Comparison of ENCODE assay signal across 10 cellular contexts in the genomic region with DNA sequence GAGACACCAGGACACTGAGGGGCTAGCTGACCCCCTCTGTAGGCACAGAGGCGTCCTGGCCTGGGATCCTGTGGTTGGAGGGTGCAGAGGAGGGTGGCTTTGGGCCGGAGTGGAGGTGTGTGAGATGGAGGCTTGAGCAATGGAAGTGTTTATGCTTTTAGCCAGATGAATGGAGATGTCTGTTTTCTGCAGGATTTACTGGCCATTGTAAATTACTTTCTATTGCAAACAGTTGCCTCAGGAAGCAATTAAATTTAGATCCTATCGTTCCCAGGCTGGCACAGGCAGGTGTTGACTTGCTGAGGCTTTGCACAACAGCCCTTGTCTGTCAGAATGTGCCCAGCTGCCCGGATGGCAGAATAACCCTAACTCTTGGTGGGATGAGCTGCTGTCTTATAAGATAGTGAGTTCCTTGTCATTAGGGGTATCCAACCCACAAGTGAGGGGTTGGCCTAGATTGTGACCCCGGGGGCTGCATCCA. TPM values are rescaled to one million over a fixed set of nuclear protein-coding genes. Genes with fewer than 3 reads are reported as not detected.
DNase-seq lines count a peak whose midpoint lies in the region; ATAC-seq and TF ChIP-seq lines count a peak whose summit lies in the region.
"Had no signal": no experiment of that assay in that cellular context is flagged by ENCODE, and none has a peak within 500 bp of the region (broad histone marks: within the 10 kb centered on the region; RNA-seq: fewer than 3 reads in every experiment).

No MANE protein-coding gene starts in this region.

- intact Hi-C loops in lower lobe of right lung (cut with DNase I) (no loop called here), OCI-LY7 (cut with micrococcal nuclease; ENCODE audit: unreplicated experiment) (no loop called here)

- no peaks in the 10 kb centered on the region for H3K79me2 ChIP-seq in OCI-LY7 (ENCODE audit: insufficient read depth, low read depth, low read length)

- CTCF ChIA-PET in HEK293T (lab: Yijun Ruan, JAX), result interaction anchor here (1.5 to 2.0 kb wide), 2 partner anchors 20 to 23 kb away, joined by 3 to 10 read pairs; no protein-coding TSS in a partner anchor
- CTCF ChIA-PET in OCI-LY7 (lab: Charles Lee; ENCODE audit: unreplicated experiment), result no interaction called here

- DNase-seq in HEK293T (ENCODE audit: extremely low spot score) (no peak), NCI-H526 treated with DMSO at 0.1 percent for 48 hours (lab: John Stamatoyannopoulos, UW) (peak; percentile 16), epithelial cell of esophagus (ENCODE audit: low read depth) (peak; percentile 86), lower lobe of right lung (no peak), OCI-LY7 (ENCODE audit: low spot score) (no peak)
- DNase-seq: activated CD4-positive, alpha-beta T cell treated with anti-CD3 and anti-CD28 coated beads, Interleukin-2, amount 50 U/mL, for 4 hours; stimulated activated naive CD4-positive, alpha-beta T cell had no signal

- H3K9me2 ChIP-seq in OCI-LY7 (ENCODE audit: insufficient read depth, low read length), result no peaks in the 10 kb centered on the region

- peaks cover 6% of the 10 kb centered on the region; the same call in 1 of the 2 replicates for H4K20me1 ChIP-seq in OCI-LY7 (ENCODE audit: insufficient read depth, low read length)

- H3K36me3 ChIP-seq in stomach smooth muscle (ENCODE audit: control insufficient read depth in 2 of 2, insufficient read depth in 2 of 2, low read length in 2 of 2) (no peaks in the 10 kb centered on the region), lower lobe of right lung (no peaks in the 10 kb centered on the region), OCI-LY7 (ENCODE audit: insufficient read depth, low read length) (no peaks in the 10 kb centered on the region)

- POLR2A ChIA-PET in HEK293T (lab: Yijun Ruan, JAX), result interaction anchor here (1.2 to 1.5 kb wide), 2 partner anchors 103 to 229 kb away, joined by 3 read pairs; a partner anchor contains a TSS
- POLR2A ChIA-PET in OCI-LY7 (lab: Charles Lee), result no interaction called here

- H3K27me3 ChIP-seq in stomach smooth muscle (ENCODE audit: control insufficient read depth in 1 of 2, insufficient read depth in 2 of 2, low read length in 2 of 2) (no peaks in the 10 kb centered on the region), lower lobe of right lung (ENCODE audit: low read depth) (no peaks in the 10 kb centered on the region)

- H3K9me3 ChIP-seq in stomach smooth muscle (ENCODE audit: control insufficient read depth in 2 of 2, low read length in 2 of 2) (no peaks in the 10 kb centered on the region), lower lobe of right lung (no peaks in the 10 kb centered on the region), OCI-LY7 (ENCODE audit: low read length) (no peaks in the 10 kb centered on the region)

- H3K27ac ChIP-seq in stomach smooth muscle (ENCODE audit: low read length) (peak overlapping the region; percentile 82), lower lobe of right lung (no peak overlapping the region), OCI-LY7 (ENCODE audit: low read depth, low read length, poor library complexity, severe bottlenecking) (no peak overlapping the region)

- no peak overlapping the region for H3K4me2 ChIP-seq in OCI-LY7 (ENCODE audit: low read length)

- no peak overlapping the region for H3K4me3 ChIP-seq in epithelial cell of esophagus (ENCODE audit: low read length)
- H3K4me3 ChIP-seq in stomach smooth muscle (ENCODE audit: low read length in 2 of 2), result peak overlapping the region; percentile 21 to 35
- no peak overlapping the region for H3K4me3 ChIP-seq in lower lobe of right lung
- H3K4me3 ChIP-seq in OCI-LY7 (ENCODE audit: low read depth, low read length, poor library complexity, severe bottlenecking), result no peak overlapping the region

- H3K4me1 ChIP-seq in stomach smooth muscle (ENCODE audit: control insufficient read depth, insufficient read depth, low read length) (peaks cover 82% of the 10 kb centered on the region), lower lobe of right lung (peaks cover 75% of the 10 kb centered on the region), OCI-LY7 (ENCODE audit: insufficient read depth, low read length, poor library complexity, severe bottlenecking) (peaks cover 13% of the 10 kb centered on the region)

- no TSS peak for BruUV-seq in OCI-LY7 (replicated peaks; lab: Mats Ljungman, UMichigan)

- no peak overlapping the region for H2AFZ ChIP-seq in OCI-LY7 (ENCODE audit: low read length)

- peak overlapping the region in 1 of 2 donors; percentile 4 for H3K9ac ChIP-seq in stomach smooth muscle (ENCODE audit: low read length in 2 of 2)

- ATAC-seq in HG02870 (IDR thresholded peaks at IDR 0.05; ENCODE audit: unreplicated experiment), result no peak
- no peak for ATAC-seq in lower lobe of right lung

- TF ChIP-seq CTCF in epithelial cell of esophagus (IDR thresholded peaks at IDR 0.05; ENCODE audit: insufficient read depth, low read depth, low read length, missing control alignments) (no peak), lower lobe of right lung (IDR thresholded peaks at IDR 0.05) (no peak), OCI-LY7 (conservative IDR thresholded peaks at IDR 0.05; ENCODE audit: low read length) (no peak)

TF ChIP-seq in HEK293T, 16 proteins besides CTCF, POLR2A, EP300 and RAD21:
- no peak for TF ChIP-seq ARNT (IDR thresholded peaks at IDR 0.05)
- TF ChIP-seq, protein P1, sequence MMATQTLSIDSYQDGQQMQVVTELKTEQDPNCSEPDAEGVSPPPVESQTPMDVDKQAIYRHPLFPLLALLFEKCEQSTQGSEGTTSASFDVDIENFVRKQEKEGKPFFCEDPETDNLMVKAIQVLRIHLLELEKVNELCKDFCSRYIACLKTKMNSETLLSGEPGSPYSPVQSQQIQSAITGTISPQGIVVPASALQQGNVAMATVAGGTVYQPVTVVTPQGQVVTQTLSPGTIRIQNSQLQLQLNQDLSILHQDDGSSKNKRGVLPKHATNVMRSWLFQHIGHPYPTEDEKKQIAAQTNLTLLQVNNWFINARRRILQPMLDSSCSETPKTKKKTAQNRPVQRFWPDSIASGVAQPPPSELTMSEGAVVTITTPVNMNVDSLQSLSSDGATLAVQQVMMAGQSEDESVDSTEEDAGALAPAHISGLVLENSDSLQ (IDR thresholded peaks at IDR 0.05), result peak; percentile 33

RNA-seq across cellular contexts. Expression of a gene that starts 1.8 kb away (rescaled TPM):
- total RNA-seq in lower lobe of right lung, result 27.7 TPM
- 4.4 and 6.0 TPM in 2 replicates for total RNA-seq in OCI-LY7 (2014; rRNA removed; shearing (Covaris generic))
- 5.7 and 6.0 TPM in 2 replicates for total RNA-seq in OCI-LY7 (2022)

RNA-seq across cellular contexts. Expression of a gene that starts 29.6 kb away (rescaled TPM):
- total RNA-seq in lower lobe of right lung, result 0.27 TPM
- not detected in 2 replicates for total RNA-seq in OCI-LY7 (2014; rRNA removed; shearing (Covaris generic))
- not detected in 2 replicates for total RNA-seq in OCI-LY7 (2022)
- total RNA-seq: G401 had no signal

Comparison
In these comparisons a context has a peak if more than half of its experiments do, and no peak if none do; other contexts are left out.
1. DNase-seq: peak in NCI-H526 treated with DMSO at 0.1 percent for 48 hours (single experiment) and epithelial cell of esophagus (single experiment); none in HEK293T (single experiment), lower lobe of right lung (single experiment) and OCI-LY7 (single experiment).
2. H3K4me3 ChIP-seq: peak in stomach smooth muscle (2 of 2); none in epithelial cell of esophagus (single experiment), lower lobe of right lung (single experiment) and OCI-LY7 (single experiment).